In genomic region chr11:32817181-32817842, GRCh38 we compare ENCODE assay signal across 35 cellular contexts. TPM values are rescaled to one million over a fixed set of nuclear protein-coding genes. Genes with fewer than 3 reads are reported as not detected.
DNase-seq lines count a peak whose midpoint lies in the region; ATAC-seq, FAIRE-seq and TF ChIP-seq lines count a peak whose summit lies in the region.
"Had no signal": no experiment of that assay in that cellular context is flagged by ENCODE, and none has a peak within 500 bp of the region (broad histone marks: within the 10 kb centered on the region; RNA-seq: fewer than 3 reads in every experiment).

No MANE protein-coding gene starts in this region.

- peak; percentile 79 for ATAC-seq in activated CD4-positive, alpha-beta T cell treated with anti-CD3 and anti-CD28 coated beads for 36 hours
- peak; percentile 51; the same call in 2 of the 3 replicates for ATAC-seq in SK-N-SH treated with all-trans-retinoic acid at 6 μM for 48 hours
- ATAC-seq: activated CD8-positive, alpha-beta memory T cell treated with anti-CD3 and anti-CD28 coated beads, Interleukin-2, amount 10 ng/mL, durations not matched to agents 7 days and 5 days; pancreas had no signal

- H3K4me3 ChIP-seq in fibroblast of mammary gland (ENCODE audit: control insufficient read depth, low read depth, low read length) = no peak overlapping the region
- H3K4me3 ChIP-seq in neuronal stem cell (ENCODE audit: low read length in 2 of 2) = no peak overlapping the region
- H3K4me3 ChIP-seq: adrenal gland, heart right ventricle, pancreas, skin epidermis, transverse colon had no signal

- no peaks in the 10 kb centered on the region for H3K36me3 Mint-ChIP-seq in activated CD4-positive, alpha-beta T cell treated with anti-CD3 and anti-CD28 coated beads for 36 hours (ENCODE audit: low read depth)
- H3K36me3 Mint-ChIP-seq in activated CD4-positive, alpha-beta T cell treated with anti-CD3 and anti-CD28 coated beads, Interleukin-2, amount 10 ng/mL, durations not matched to agents 24 days and 14 days (ENCODE audit: low read depth) = no peaks in the 10 kb centered on the region
- H3K36me3 Mint-ChIP-seq in T-helper 2 cell treated with Interferon-gamma antibody and Interleukin-4, amounts not matched to agents 5 μg/mL and 100 μg/mL, for 36 hours (ENCODE audit: low read depth) = no peaks in the 10 kb centered on the region
- H3K36me3 Mint-ChIP-seq: activated CD8-positive, alpha-beta memory T cell treated with anti-CD3 and anti-CD28 coated beads, Interleukin-2, amount 10 ng/mL, durations not matched to agents 7 days and 5 days had no signal

- no peak overlapping the region for H2BK12ac ChIP-seq in neuronal stem cell (ENCODE audit: low read length)

- no peak for TF ChIP-seq CTCF in fibroblast of mammary gland (conservative IDR thresholded peaks at IDR 0.05; ENCODE audit: control insufficient read depth, insufficient read depth, low read depth, low read length)

- peaks cover 22% of the 10 kb centered on the region for H3K4me1 Mint-ChIP-seq in activated CD4-positive, alpha-beta T cell treated with anti-CD3 and anti-CD28 coated beads for 36 hours
- H3K4me1 Mint-ChIP-seq in activated CD4-positive, alpha-beta T cell treated with anti-CD3 and anti-CD28 coated beads, Interleukin-2, amount 10 ng/mL, durations not matched to agents 24 days and 14 days = peaks cover 8% of the 10 kb centered on the region
- peaks cover 8% of the 10 kb centered on the region for H3K4me1 Mint-ChIP-seq in T-helper 2 cell treated with Interferon-gamma antibody and Interleukin-4, amounts not matched to agents 5 μg/mL and 100 μg/mL, for 36 hours (ENCODE audit: low read depth)

- H2AFZ ChIP-seq in neuronal stem cell (ENCODE audit: low read length) = no peak overlapping the region

- H3K27ac Mint-ChIP-seq in activated CD4-positive, alpha-beta T cell treated with anti-CD3 and anti-CD28 coated beads for 36 hours = no peak overlapping the region
- no peak overlapping the region for H3K27ac Mint-ChIP-seq in activated CD4-positive, alpha-beta T cell treated with anti-CD3 and anti-CD28 coated beads, Interleukin-2, amount 10 ng/mL, durations not matched to agents 24 days and 14 days
- H3K27ac Mint-ChIP-seq in T-helper 2 cell treated with Interferon-gamma antibody and Interleukin-4, amounts not matched to agents 5 μg/mL and 100 μg/mL, for 36 hours = no peak overlapping the region
- H3K27ac Mint-ChIP-seq: activated CD4-positive, alpha-beta T cell treated with anti-CD3 and anti-CD28 coated beads, Interleukin-2, amount 10 ng/mL, durations not matched to agents 7 days and 5 days; activated CD8-positive, alpha-beta memory T cell treated with anti-CD3 and anti-CD28 coated beads, Interleukin-2, amount 10 ng/mL, durations not matched to agents 7 days and 5 days; CD4-positive, alpha-beta T cell; HFFc6; T-helper 1 cell treated with Interleukin-12 subunit alpha and Interleukin-12 subunit beta and Interleukin-4 antibody, amounts not matched to agents 30 μg/mL and 1 μg/mL, for 36 hours had no signal

- peaks cover 0 to 8% (median 0%) of the 10 kb centered on the region in 3 experiments for H3K27me3 ChIP-seq in neuronal stem cell (ENCODE audit: control insufficient read depth in 3 of 3, insufficient read depth in 3 of 3, low read depth in 1 of 3, low read length in 3 of 3)
- H3K27me3 ChIP-seq: adrenal gland, pancreas, transverse colon had no signal

- no peak overlapping the region for H3K23ac ChIP-seq in neuronal stem cell (ENCODE audit: low read depth, low read length, poor library complexity)

- no peak overlapping the region for H2AK5ac ChIP-seq in neuronal stem cell (ENCODE audit: low read depth, low read length)

- no peak overlapping the region for H3K9ac ChIP-seq in neuronal stem cell (ENCODE audit: low read depth, low read length, poor library complexity)

- H3K36me3 ChIP-seq in neuronal stem cell (replicated peaks in 1 of 2; ENCODE audit: control insufficient read depth in 2 of 2, insufficient read depth in 2 of 2, low read length in 2 of 2) = no peaks in the 10 kb centered on the region
- H3K36me3 ChIP-seq: adrenal gland, heart right ventricle, pancreas, transverse colon had no signal

- no peaks in the 10 kb centered on the region for H3K4me1 ChIP-seq in neuronal stem cell (ENCODE audit: control insufficient read depth in 2 of 2, insufficient read depth in 1 of 2, low read depth in 1 of 2, low read length in 2 of 2)
- H3K4me1 ChIP-seq: adrenal gland, pancreas, transverse colon had no signal

- no peak for DNase-seq in activated CD4-positive, alpha-beta T cell treated with anti-CD3 and anti-CD28 coated beads for 36 hours
- no peak for DNase-seq in activated CD4-positive, alpha-beta T cell treated with anti-CD3 and anti-CD28 coated beads, Interleukin-2, amount 10 ng/mL, durations not matched to agents 24 days and 14 days
- DNase-seq in H54 (ENCODE audit: insufficient read length, low spot score) = no peak
- DNase-seq in fibroblast of mammary gland (ENCODE audit: low read depth) = peak; percentile 26
- no peak for DNase-seq in T-helper 2 cell treated with Interferon-gamma antibody and Interleukin-4, amounts not matched to agents 5 μg/mL and 100 μg/mL, for 36 hours (ENCODE audit: low spot score)
- no peak for DNase-seq in OCI-M2 (lab: John Stamatoyannopoulos, UW; ENCODE audit: unreplicated experiment)
- no peak for DNase-seq in neuronal stem cell (ENCODE audit: low spot score)
- DNase-seq: activated CD4-positive, alpha-beta T cell treated with anti-CD3 and anti-CD28 coated beads, Interleukin-2, amount 10 ng/mL, durations not matched to agents 7 days and 5 days; activated CD8-positive, alpha-beta memory T cell treated with anti-CD3 and anti-CD28 coated beads, Interleukin-2, amount 10 ng/mL, durations not matched to agents 7 days and 5 days; activated effector memory CD4-positive, alpha-beta T cell treated with Interleukin-2 at 50 U/mL for 16 hours; adrenal gland; CD4-positive, alpha-beta T cell; effector CD4-positive, alpha-beta T cell; foreskin melanocyte; heart right ventricle; HFFc6; Kasumi-1; NCI-H1092; NCI-H1694 treated with DMSO at 0.1 percent for 48 hours; NCI-H2171 treated with DMSO at 0.1 percent for 48 hours; NCI-H526; pancreas; retina; transverse colon had no signal

- CTCF ChIA-PET in activated CD4-positive, alpha-beta T cell treated with anti-CD3 and anti-CD28 coated beads for 36 hours (lab: Charles Lee) = no interaction called here

- no peaks in the 10 kb centered on the region for H3K9me3 Mint-ChIP-seq in activated CD4-positive, alpha-beta T cell treated with anti-CD3 and anti-CD28 coated beads for 36 hours (ENCODE audit: low read depth)
- no peaks in the 10 kb centered on the region for H3K9me3 Mint-ChIP-seq in activated CD4-positive, alpha-beta T cell treated with anti-CD3 and anti-CD28 coated beads, Interleukin-2, amount 10 ng/mL, durations not matched to agents 24 days and 14 days
- no peaks in the 10 kb centered on the region for H3K9me3 Mint-ChIP-seq in T-helper 2 cell treated with Interferon-gamma antibody and Interleukin-4, amounts not matched to agents 5 μg/mL and 100 μg/mL, for 36 hours
- H3K9me3 Mint-ChIP-seq: activated CD4-positive, alpha-beta T cell treated with anti-CD3 and anti-CD28 coated beads, Interleukin-2, amount 10 ng/mL, durations not matched to agents 7 days and 5 days; CD4-positive, alpha-beta T cell; HFFc6; T-helper 1 cell treated with Interleukin-12 subunit alpha and Interleukin-12 subunit beta and Interleukin-4 antibody, amounts not matched to agents 30 μg/mL and 1 μg/mL, for 36 hours had no signal

- no peak overlapping the region for H3K27ac ChIP-seq in neuronal stem cell (replicated peaks; ENCODE audit: low read length)
- H3K27ac ChIP-seq: adrenal gland, heart right ventricle, pancreas, skin epidermis, transverse colon had no signal

- H3K79me1 ChIP-seq in neuronal stem cell (ENCODE audit: low read depth, low read length) = no peaks in the 10 kb centered on the region

- TF ChIP-seq POLR2A in H54 (IDR thresholded peaks at IDR 0.05; ENCODE audit: low read depth, low read length) = no peak

- no peak overlapping the region for H3K4ac ChIP-seq in neuronal stem cell (ENCODE audit: low read length)

- peak; percentile 64 for FAIRE-seq in H54 (lab: Jason Lieb, UNC)
- FAIRE-seq: A204.1, colon, pancreas, RCC 7860 had no signal

- H3K4me3 Mint-ChIP-seq in activated CD4-positive, alpha-beta T cell treated with anti-CD3 and anti-CD28 coated beads for 36 hours = no peak overlapping the region
- H3K4me3 Mint-ChIP-seq in activated CD4-positive, alpha-beta T cell treated with anti-CD3 and anti-CD28 coated beads, Interleukin-2, amount 10 ng/mL, durations not matched to agents 24 days and 14 days = no peak overlapping the region
- no peak overlapping the region for H3K4me3 Mint-ChIP-seq in T-helper 2 cell treated with Interferon-gamma antibody and Interleukin-4, amounts not matched to agents 5 μg/mL and 100 μg/mL, for 36 hours
- H3K4me3 Mint-ChIP-seq: activated CD4-positive, alpha-beta T cell treated with anti-CD3 and anti-CD28 coated beads, Interleukin-2, amount 10 ng/mL, durations not matched to agents 7 days and 5 days; activated CD8-positive, alpha-beta memory T cell treated with anti-CD3 and anti-CD28 coated beads, Interleukin-2, amount 10 ng/mL, durations not matched to agents 7 days and 5 days; CD4-positive, alpha-beta T cell; HFFc6; T-helper 1 cell treated with Interleukin-12 subunit alpha and Interleukin-12 subunit beta and Interleukin-4 antibody, amounts not matched to agents 30 μg/mL and 1 μg/mL, for 36 hours had no signal

- peaks cover 5% of the 10 kb centered on the region for H3K27me3 Mint-ChIP-seq in activated CD4-positive, alpha-beta T cell treated with anti-CD3 and anti-CD28 coated beads for 36 hours
- peaks cover 5% of the 10 kb centered on the region for H3K27me3 Mint-ChIP-seq in activated CD4-positive, alpha-beta T cell treated with anti-CD3 and anti-CD28 coated beads, Interleukin-2, amount 10 ng/mL, durations not matched to agents 24 days and 14 days
- H3K27me3 Mint-ChIP-seq in T-helper 2 cell treated with Interferon-gamma antibody and Interleukin-4, amounts not matched to agents 5 μg/mL and 100 μg/mL, for 36 hours (ENCODE audit: low read depth) = peaks cover 11% of the 10 kb centered on the region

- H3K18ac ChIP-seq in neuronal stem cell (ENCODE audit: low read length) = no peak overlapping the region

- no peak overlapping the region for H3K4me2 ChIP-seq in neuronal stem cell (ENCODE audit: insufficient read depth, low read length, poor library complexity, severe bottlenecking)

- H2BK15ac ChIP-seq in neuronal stem cell (ENCODE audit: low read length) = no peak overlapping the region

- intact Hi-C loops in activated CD4-positive, alpha-beta T cell treated with anti-CD3 and anti-CD28 coated beads for 36 hours (cut with DNase I, micrococcal nuclease) = no loop called here
- intact Hi-C loops in activated CD4-positive, alpha-beta T cell treated with anti-CD3 and anti-CD28 coated beads, Interleukin-2, amount 10 ng/mL, durations not matched to agents 24 days and 14 days (cut with micrococcal nuclease) = loop anchor here (10.0 kb wide), 1 partner anchor 507 kb away; no protein-coding TSS in a partner anchor

- POLR2A ChIA-PET in activated CD4-positive, alpha-beta T cell treated with anti-CD3 and anti-CD28 coated beads for 36 hours (lab: Charles Lee) = no interaction called here

- no CpG with 5 or more reads among the region's 4 CpGs for WGBS in neuronal stem cell (ENCODE audit: extremely low coverage in 2 of 2, insufficient read length in 2 of 2, insufficient replicate concordance in 1 of 2), 2 donors

- H3K9me3 ChIP-seq in neuronal stem cell (replicated peaks in 1 of 2; ENCODE audit: control insufficient read depth in 2 of 2, insufficient read depth in 1 of 2, low read depth in 1 of 2, low read length in 2 of 2) = no peaks in the 10 kb centered on the region
- H3K9me3 ChIP-seq: adrenal gland, heart right ventricle, pancreas, transverse colon had no signal

- no peak overlapping the region for H4K91ac ChIP-seq in neuronal stem cell (ENCODE audit: low read depth, low read length, poor library complexity)

- no peak overlapping the region for H3K14ac ChIP-seq in neuronal stem cell (ENCODE audit: low read length)

- no peak overlapping the region for H2BK5ac ChIP-seq in neuronal stem cell (ENCODE audit: low read length)

- H4K8ac ChIP-seq in neuronal stem cell (ENCODE audit: low read depth, low read length) = no peak overlapping the region

- H2BK120ac ChIP-seq in neuronal stem cell (ENCODE audit: low read depth, low read length) = no peak overlapping the region

RNA-seq across cellular contexts. Expression of gene PRRG4, which starts 12.4 kb away (rescaled TPM):
- total RNA-seq in activated CD4-positive, alpha-beta T cell treated with anti-CD3 and anti-CD28 coated beads for 36 hours = under 1 TPM; 0.18 to 0.23 TPM
- total RNA-seq in activated CD4-positive, alpha-beta T cell treated with anti-CD3 and anti-CD28 coated beads, Interleukin-2, amount 10 ng/mL, durations not matched to agents 24 days and 14 days = 0.56 and 0.85 TPM in 2 replicates
- polyA plus RNA-seq in neuronal stem cell (2013, experiment 1 of 2) = 0.04 TPM
- 0.03 TPM for polyA plus RNA-seq in neuronal stem cell (2013, experiment 2 of 2)
- total RNA-seq: HFFc6 had no signal
- polyA plus RNA-seq: neural cell had no signal

RNA-seq across cellular contexts. Expression of gene CCDC73, which starts 22.9 kb away (rescaled TPM):
- total RNA-seq in activated CD4-positive, alpha-beta T cell treated with anti-CD3 and anti-CD28 coated beads for 36 hours = not detected
- total RNA-seq in activated CD4-positive, alpha-beta T cell treated with anti-CD3 and anti-CD28 coated beads, Interleukin-2, amount 10 ng/mL, durations not matched to agents 24 days and 14 days = not detected in 2 replicates
- 0.01 TPM for polyA plus RNA-seq in neuronal stem cell (2013, experiment 1 of 2)
- polyA plus RNA-seq in neuronal stem cell (2013, experiment 2 of 2) = not detected
- total RNA-seq: activated CD4-positive, alpha-beta T cell treated with anti-CD3 and anti-CD28 coated beads, Interleukin-2, amount 10 ng/mL, durations not matched to agents 7 days and 5 days; CD4-positive, alpha-beta T cell; Daoy; epithelial cell of proximal tubule; heart right ventricle; HFFc6; lung microvascular endothelial cell; SK-MEL-5; transverse colon had no signal
- polyA plus RNA-seq: pancreas had no signal
